1 cellular context compared by ENCODE assay signal in the genomic region with DNA sequence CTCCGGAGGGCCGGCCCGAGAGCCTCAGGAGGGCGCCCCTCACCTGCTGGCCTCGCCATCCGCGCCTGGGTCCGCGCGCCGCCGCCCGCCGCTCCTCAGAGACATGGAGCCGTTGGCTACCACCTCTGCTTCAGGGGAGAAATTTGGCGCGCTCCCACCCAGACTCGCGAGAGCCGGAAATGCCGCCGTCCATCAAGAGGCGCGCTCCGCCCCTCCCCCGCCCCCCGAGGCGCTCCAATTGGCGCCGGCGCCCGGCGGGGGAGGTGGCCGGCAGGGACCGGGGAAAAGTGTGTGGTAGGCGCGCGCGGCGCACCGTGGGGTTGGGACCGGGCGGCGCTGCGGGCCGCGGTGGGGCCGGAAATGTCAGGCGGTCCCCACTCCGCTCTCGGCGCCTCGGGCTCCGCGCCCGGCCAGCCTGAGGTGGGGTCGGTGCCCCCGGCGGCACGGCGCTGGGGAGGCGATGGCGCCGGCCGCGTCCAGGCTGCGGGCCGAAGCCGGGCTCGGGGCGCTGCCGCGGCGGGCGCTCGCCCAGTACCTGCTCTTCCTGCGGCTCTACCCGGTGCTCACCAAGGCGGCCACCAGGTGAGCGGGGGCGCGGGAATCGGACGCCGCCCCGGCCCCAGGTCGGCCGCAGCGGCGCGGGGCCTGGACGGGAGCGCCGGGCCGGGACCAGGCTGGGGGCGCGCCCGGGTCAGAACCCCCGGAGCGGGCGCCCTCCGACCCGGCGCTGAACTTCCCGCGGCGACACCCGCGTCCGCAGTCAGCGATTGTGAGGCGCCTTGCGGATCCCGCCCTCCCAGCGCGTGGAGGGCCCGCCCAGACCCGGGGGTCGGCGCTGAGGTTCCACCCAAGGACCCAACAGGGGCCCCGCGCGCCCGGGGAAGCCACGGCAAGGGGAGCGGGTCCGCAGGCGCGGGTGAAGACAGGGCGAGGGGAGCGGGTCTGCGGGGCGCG.
TF ChIP-seq lines count a peak whose summit lies in the region.

A gene with protein sequence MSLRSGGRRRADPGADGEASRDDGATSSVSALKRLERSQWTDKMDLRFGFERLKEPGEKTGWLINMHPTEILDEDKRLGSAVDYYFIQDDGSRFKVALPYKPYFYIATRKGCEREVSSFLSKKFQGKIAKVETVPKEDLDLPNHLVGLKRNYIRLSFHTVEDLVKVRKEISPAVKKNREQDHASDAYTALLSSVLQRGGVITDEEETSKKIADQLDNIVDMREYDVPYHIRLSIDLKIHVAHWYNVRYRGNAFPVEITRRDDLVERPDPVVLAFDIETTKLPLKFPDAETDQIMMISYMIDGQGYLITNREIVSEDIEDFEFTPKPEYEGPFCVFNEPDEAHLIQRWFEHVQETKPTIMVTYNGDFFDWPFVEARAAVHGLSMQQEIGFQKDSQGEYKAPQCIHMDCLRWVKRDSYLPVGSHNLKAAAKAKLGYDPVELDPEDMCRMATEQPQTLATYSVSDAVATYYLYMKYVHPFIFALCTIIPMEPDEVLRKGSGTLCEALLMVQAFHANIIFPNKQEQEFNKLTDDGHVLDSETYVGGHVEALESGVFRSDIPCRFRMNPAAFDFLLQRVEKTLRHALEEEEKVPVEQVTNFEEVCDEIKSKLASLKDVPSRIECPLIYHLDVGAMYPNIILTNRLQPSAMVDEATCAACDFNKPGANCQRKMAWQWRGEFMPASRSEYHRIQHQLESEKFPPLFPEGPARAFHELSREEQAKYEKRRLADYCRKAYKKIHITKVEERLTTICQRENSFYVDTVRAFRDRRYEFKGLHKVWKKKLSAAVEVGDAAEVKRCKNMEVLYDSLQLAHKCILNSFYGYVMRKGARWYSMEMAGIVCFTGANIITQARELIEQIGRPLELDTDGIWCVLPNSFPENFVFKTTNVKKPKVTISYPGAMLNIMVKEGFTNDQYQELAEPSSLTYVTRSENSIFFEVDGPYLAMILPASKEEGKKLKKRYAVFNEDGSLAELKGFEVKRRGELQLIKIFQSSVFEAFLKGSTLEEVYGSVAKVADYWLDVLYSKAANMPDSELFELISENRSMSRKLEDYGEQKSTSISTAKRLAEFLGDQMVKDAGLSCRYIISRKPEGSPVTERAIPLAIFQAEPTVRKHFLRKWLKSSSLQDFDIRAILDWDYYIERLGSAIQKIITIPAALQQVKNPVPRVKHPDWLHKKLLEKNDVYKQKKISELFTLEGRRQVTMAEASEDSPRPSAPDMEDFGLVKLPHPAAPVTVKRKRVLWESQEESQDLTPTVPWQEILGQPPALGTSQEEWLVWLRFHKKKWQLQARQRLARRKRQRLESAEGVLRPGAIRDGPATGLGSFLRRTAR (N-terminal part only) (minus strand): TSS at position 132 of the 954 bp plus-strand sequence. CDS start 27 bp downstream, at position 105.
A gene (plus strand): TSS at position 377 of the 954 bp plus-strand sequence. CDS start 84 bp downstream, at position 461.

TF ChIP-seq in K562, 482 proteins besides CTCF, POLR2A, EP300 and RAD21 (continued from another document and continues in another):
- TF ChIP-seq, protein P1, sequence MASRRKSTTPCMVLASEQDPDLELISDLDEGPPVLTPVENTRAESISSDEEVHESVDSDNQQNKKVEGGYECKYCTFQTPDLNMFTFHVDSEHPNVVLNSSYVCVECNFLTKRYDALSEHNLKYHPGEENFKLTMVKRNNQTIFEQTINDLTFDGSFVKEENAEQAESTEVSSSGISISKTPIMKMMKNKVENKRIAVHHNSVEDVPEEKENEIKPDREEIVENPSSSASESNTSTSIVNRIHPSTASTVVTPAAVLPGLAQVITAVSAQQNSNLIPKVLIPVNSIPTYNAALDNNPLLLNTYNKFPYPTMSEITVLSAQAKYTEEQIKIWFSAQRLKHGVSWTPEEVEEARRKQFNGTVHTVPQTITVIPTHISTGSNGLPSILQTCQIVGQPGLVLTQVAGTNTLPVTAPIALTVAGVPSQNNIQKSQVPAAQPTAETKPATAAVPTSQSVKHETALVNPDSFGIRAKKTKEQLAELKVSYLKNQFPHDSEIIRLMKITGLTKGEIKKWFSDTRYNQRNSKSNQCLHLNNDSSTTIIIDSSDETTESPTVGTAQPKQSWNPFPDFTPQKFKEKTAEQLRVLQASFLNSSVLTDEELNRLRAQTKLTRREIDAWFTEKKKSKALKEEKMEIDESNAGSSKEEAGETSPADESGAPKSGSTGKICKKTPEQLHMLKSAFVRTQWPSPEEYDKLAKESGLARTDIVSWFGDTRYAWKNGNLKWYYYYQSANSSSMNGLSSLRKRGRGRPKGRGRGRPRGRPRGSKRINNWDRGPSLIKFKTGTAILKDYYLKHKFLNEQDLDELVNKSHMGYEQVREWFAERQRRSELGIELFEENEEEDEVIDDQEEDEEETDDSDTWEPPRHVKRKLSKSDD (conservative IDR thresholded peaks at IDR 0.05; ENCODE audit: low read length), result peak; percentile 77; the same call in 1 of the 2 replicates
- TF ChIP-seq POLR3G (IDR thresholded peaks at IDR 0.05; ENCODE audit: extremely low read depth, insufficient read length, insufficient replicate concordance) (no peak), CHD1 (IDR thresholded peaks at IDR 0.05; ENCODE audit: low read length) (no peak), FIP1L1 (IDR thresholded peaks at IDR 0.05; ENCODE audit: low read depth, low read length, poor library complexity, severe bottlenecking) (peak; percentile 88), RBM39 (optimal IDR thresholded peaks at IDR 0.05; ENCODE audit: low read depth, low read length) (no peak), FOXA3 (CRISPR knock-in tag; conservative IDR thresholded peaks at IDR 0.05 in 1 of 2, IDR thresholded peaks at IDR 0.05 in 1 of 2) (no peak), ZNF232 (CRISPR knock-in tag; IDR thresholded peaks at IDR 0.05) (no peak), PCBP2 (IDR thresholded peaks at IDR 0.05; ENCODE audit: low read depth, low read length, poor library complexity, severe bottlenecking) (no peak), MBD2 (IDR thresholded peaks at IDR 0.05; ENCODE audit: borderline replicate concordance, low read depth) (no peak), GTF2F1 (IDR thresholded peaks at IDR 0.05; ENCODE audit: low read depth, low read length) (peak; percentile 66; the same call in 1 of the 2 replicates), TOE1 (IDR thresholded peaks at IDR 0.05; ENCODE audit: borderline replicate concordance) (peak; percentile 85; the same call in 1 of the 2 replicates), TOE1 (CRISPR knock-in tag; IDR thresholded peaks at IDR 0.05; ENCODE audit: borderline replicate concordance, low read depth) (no peak), MYNN (IDR thresholded peaks at IDR 0.05) (no peak), MYNN (CRISPR knock-in tag; IDR thresholded peaks at IDR 0.05) (no peak), ZNF445 (CRISPR knock-in tag; IDR thresholded peaks at IDR 0.05; ENCODE audit: low read depth) (no peak), SMAD3 (CRISPR knock-in tag; conservative IDR thresholded peaks at IDR 0.05) (no peak), GABPB2 (CRISPR knock-in tag; conservative IDR thresholded peaks at IDR 0.05) (no peak), SIRT6 (IDR thresholded peaks at IDR 0.05; ENCODE audit: low read depth, low read length) (no peak), KAT7 (CRISPR knock-in tag; IDR thresholded peaks at IDR 0.05; ENCODE audit: borderline replicate concordance) (no peak), DIDO1 (tag; IDR thresholded peaks at IDR 0.05; ENCODE audit: low read depth) (no peak), SAP30 (IDR thresholded peaks at IDR 0.05; ENCODE audit: borderline replicate concordance, insufficient read depth, low read depth, low read length, poor library complexity, severe bottlenecking) (peak; percentile 89), PTTG1 (tag; IDR thresholded peaks at IDR 0.05; ENCODE audit: low read depth) (no peak), ZNF436 (CRISPR knock-in tag; IDR thresholded peaks at IDR 0.05) (no peak), PTBP1 (IDR thresholded peaks at IDR 0.05; ENCODE audit: low read depth, low read length) (no peak), BRD4 (IDR thresholded peaks at IDR 0.05) (no peak), ZNF696 (CRISPR knock-in tag; conservative IDR thresholded peaks at IDR 0.05) (no peak), KLF6 (CRISPR knock-in tag; IDR thresholded peaks at IDR 0.05; ENCODE audit: borderline replicate concordance) (no peak), ZNF239 (CRISPR knock-in tag; IDR thresholded peaks at IDR 0.05) (no peak), BRCA1 (IDR thresholded peaks at IDR 0.05) (no peak), BRCA1 (CRISPR knock-in tag; IDR thresholded peaks at IDR 0.05) (no peak), ZNF146 (CRISPR knock-in tag; IDR thresholded peaks at IDR 0.05; ENCODE audit: unreplicated experiment) (no peak)
- TF ChIP-seq, protein P2, sequence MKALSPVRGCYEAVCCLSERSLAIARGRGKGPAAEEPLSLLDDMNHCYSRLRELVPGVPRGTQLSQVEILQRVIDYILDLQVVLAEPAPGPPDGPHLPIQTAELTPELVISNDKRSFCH (CRISPR knock-in tag; IDR thresholded peaks at IDR 0.05), result no peak
- TF ChIP-seq, protein P2 (tag; IDR thresholded peaks at IDR 0.05), result peak; percentile 65; the same call in 1 of the 2 replicates
- TF ChIP-seq, protein P3, sequence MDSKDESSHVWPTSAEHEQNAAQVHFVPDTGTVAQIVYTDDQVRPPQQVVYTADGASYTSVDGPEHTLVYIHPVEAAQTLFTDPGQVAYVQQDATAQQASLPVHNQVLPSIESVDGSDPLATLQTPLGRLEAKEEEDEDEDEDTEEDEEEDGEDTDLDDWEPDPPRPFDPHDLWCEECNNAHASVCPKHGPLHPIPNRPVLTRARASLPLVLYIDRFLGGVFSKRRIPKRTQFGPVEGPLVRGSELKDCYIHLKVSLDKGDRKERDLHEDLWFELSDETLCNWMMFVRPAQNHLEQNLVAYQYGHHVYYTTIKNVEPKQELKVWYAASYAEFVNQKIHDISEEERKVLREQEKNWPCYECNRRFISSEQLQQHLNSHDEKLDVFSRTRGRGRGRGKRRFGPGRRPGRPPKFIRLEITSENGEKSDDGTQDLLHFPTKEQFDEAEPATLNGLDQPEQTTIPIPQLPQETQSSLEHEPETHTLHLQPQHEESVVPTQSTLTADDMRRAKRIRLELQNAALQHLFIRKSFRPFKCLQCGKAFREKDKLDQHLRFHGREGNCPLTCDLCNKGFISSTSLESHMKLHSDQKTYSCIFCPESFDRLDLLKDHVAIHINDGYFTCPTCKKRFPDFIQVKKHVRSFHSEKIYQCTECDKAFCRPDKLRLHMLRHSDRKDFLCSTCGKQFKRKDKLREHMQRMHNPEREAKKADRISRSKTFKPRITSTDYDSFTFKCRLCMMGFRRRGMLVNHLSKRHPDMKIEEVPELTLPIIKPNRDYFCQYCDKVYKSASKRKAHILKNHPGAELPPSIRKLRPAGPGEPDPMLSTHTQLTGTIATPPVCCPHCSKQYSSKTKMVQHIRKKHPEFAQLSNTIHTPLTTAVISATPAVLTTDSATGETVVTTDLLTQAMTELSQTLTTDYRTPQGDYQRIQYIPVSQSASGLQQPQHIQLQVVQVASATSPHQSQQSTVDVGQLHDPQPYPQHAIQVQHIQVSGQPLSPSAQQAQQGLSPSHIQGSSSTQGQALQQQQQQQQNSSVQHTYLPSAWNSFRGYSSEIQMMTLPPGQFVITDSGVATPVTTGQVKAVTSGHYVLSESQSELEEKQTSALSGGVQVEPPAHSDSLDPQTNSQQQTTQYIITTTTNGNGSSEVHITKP (IDR thresholded peaks at IDR 0.05; ENCODE audit: partially characterized antibody), result no peak
- TF ChIP-seq, protein P4, sequence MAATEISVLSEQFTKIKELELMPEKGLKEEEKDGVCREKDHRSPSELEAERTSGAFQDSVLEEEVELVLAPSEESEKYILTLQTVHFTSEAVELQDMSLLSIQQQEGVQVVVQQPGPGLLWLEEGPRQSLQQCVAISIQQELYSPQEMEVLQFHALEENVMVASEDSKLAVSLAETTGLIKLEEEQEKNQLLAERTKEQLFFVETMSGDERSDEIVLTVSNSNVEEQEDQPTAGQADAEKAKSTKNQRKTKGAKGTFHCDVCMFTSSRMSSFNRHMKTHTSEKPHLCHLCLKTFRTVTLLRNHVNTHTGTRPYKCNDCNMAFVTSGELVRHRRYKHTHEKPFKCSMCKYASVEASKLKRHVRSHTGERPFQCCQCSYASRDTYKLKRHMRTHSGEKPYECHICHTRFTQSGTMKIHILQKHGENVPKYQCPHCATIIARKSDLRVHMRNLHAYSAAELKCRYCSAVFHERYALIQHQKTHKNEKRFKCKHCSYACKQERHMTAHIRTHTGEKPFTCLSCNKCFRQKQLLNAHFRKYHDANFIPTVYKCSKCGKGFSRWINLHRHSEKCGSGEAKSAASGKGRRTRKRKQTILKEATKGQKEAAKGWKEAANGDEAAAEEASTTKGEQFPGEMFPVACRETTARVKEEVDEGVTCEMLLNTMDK (IDR thresholded peaks at IDR 0.05; ENCODE audit: borderline replicate concordance, insufficient read depth, low read depth, low read length, poor library complexity, severe bottlenecking), result peak; percentile 8
- TF ChIP-seq, protein P5, sequence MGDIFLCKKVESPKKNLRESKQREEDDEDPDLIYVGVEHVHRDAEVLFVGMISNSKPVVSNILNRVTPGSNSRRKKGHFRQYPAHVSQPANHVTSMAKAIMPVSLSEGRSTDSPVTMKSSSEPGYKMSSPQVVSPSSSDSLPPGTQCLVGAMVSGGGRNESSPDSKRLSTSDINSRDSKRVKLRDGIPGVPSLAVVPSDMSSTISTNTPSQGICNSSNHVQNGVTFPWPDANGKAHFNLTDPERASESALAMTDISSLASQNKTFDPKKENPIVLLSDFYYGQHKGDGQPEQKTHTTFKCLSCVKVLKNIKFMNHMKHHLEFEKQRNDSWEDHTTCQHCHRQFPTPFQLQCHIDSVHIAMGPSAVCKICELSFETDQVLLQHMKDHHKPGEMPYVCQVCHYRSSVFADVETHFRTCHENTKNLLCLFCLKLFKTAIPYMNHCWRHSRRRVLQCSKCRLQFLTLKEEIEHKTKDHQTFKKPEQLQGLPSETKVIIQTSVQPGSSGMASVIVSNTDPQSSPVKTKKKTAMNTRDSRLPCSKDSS (IDR thresholded peaks at IDR 0.05; ENCODE audit: low read depth, partially characterized antibody), result no peak
- TF ChIP-seq, protein P6, sequence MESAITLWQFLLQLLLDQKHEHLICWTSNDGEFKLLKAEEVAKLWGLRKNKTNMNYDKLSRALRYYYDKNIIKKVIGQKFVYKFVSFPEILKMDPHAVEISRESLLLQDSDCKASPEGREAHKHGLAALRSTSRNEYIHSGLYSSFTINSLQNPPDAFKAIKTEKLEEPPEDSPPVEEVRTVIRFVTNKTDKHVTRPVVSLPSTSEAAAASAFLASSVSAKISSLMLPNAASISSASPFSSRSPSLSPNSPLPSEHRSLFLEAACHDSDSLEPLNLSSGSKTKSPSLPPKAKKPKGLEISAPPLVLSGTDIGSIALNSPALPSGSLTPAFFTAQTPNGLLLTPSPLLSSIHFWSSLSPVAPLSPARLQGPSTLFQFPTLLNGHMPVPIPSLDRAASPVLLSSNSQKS (CRISPR knock-in tag; IDR thresholded peaks at IDR 0.05), result no peak
- TF ChIP-seq, protein P7, sequence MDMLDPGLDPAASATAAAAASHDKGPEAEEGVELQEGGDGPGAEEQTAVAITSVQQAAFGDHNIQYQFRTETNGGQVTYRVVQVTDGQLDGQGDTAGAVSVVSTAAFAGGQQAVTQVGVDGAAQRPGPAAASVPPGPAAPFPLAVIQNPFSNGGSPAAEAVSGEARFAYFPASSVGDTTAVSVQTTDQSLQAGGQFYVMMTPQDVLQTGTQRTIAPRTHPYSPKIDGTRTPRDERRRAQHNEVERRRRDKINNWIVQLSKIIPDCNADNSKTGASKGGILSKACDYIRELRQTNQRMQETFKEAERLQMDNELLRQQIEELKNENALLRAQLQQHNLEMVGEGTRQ (CRISPR knock-in tag; IDR thresholded peaks at IDR 0.05), result no peak
